28 cellular contexts compared by ENCODE assay signal in the genomic region with DNA sequence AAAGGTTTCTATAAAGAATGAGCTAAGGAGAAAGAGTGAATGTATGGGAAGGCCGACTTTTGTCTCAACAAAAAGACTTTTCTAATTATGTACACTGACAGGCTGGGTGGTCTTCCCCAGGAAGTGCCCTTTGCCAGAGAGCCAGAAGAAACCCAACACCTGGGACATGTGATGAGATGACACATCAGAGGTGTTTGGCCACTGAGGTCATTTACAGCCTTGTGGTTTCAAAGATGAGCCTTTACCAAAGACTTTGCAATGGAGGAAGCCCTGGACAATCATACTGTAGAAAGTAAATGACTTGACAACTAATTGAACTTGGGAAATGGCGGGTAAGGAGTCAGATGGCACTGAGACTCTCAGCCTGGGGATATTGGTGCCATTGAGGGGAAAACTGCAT. TPM values are rescaled to one million over a fixed set of nuclear protein-coding genes. Genes with fewer than 3 reads are reported as not detected.
DNase-seq lines count a peak whose midpoint lies in the region; ATAC-seq, FAIRE-seq and TF ChIP-seq lines count a peak whose summit lies in the region.
"Had no signal": no experiment of that assay in that cellular context is flagged by ENCODE, and none has a peak within 500 bp of the region (broad histone marks: within the 10 kb centered on the region; RNA-seq: fewer than 3 reads in every experiment).

No MANE protein-coding gene starts in this region.

- peak overlapping the region; percentile 21 for H3K4me3 Mint-ChIP-seq in astrocyte (ENCODE audit: unreplicated experiment)
- H3K4me3 Mint-ChIP-seq: CD4-positive, alpha-beta T cell; H9; HFFc6 had no signal

- H3K36me3 ChIP-seq in astrocyte (ENCODE audit: insufficient read depth, low read length) (no peaks in the 10 kb centered on the region), tibial nerve (no peaks in the 10 kb centered on the region)
- H3K36me3 ChIP-seq: MG63 had no signal

- H3K36me3 Mint-ChIP-seq in astrocyte (ENCODE audit: low read depth, unreplicated experiment): no peaks in the 10 kb centered on the region

- TF ChIP-seq POLR2A in tibial nerve (IDR thresholded peaks at IDR 0.05): no peak

- H3K27ac ChIP-seq in right cardiac atrium (ENCODE audit: low read length) (no peak overlapping the region), astrocyte (ENCODE audit: low read depth, low read length) (no peak overlapping the region), tibial nerve (no peak overlapping the region)
- H3K27ac ChIP-seq: GM23248 had no signal

- H3K9me3 ChIP-seq in right cardiac atrium (ENCODE audit: control insufficient read depth, low read length): no peaks in the 10 kb centered on the region
- H3K9me3 ChIP-seq in astrocyte (ENCODE audit: insufficient read depth, low read depth, low read length): no peaks in the 10 kb centered on the region
- no peaks in the 10 kb centered on the region for H3K9me3 ChIP-seq in tibial nerve
- H3K9me3 ChIP-seq: MG63 had no signal

- no peak overlapping the region for H3K9ac ChIP-seq in astrocyte (ENCODE audit: low read length)
- H3K9ac ChIP-seq: GM23248 had no signal

- H3K9me3 Mint-ChIP-seq in astrocyte (ENCODE audit: unreplicated experiment): peaks cover 3% of the 10 kb centered on the region

- ATAC-seq in Right ventricle myocardium inferior (no peak), right cardiac atrium (no peak)
- ATAC-seq: PC-3 had no signal

- in situ Hi-C loops in GM13976 (cut with MboI; ENCODE audit: low sequenced_read_pairs, unreplicated experiment): no loop called here

- no peak for TF ChIP-seq CTCF in astrocyte (IDR thresholded peaks at IDR 0.05; ENCODE audit: insufficient read depth, low read depth, low read length)
- no peak for TF ChIP-seq CTCF in tibial nerve (IDR thresholded peaks at IDR 0.05)
- TF ChIP-seq CTCF in GM13976 (IDR thresholded peaks at IDR 0.05; ENCODE audit: borderline replicate concordance, control extremely low read depth, extremely low read depth, insufficient read depth, missing control alignments): no peak

- peak overlapping the region; percentile 42 for H3K27ac Mint-ChIP-seq in astrocyte (ENCODE audit: unreplicated experiment)
- H3K27ac Mint-ChIP-seq: CD4-positive, alpha-beta T cell; H9; HFFc6 had no signal

- intact Hi-C loops in Right ventricle myocardium inferior (cut with DNase I): no loop called here
- intact Hi-C loops in right cardiac atrium (cut with DNase I): no loop called here

- TF ChIP-seq EP300 in tibial nerve (IDR thresholded peaks at IDR 0.05): no peak

- no peaks in the 10 kb centered on the region for H3K4me1 ChIP-seq in right cardiac atrium (ENCODE audit: control insufficient read depth, insufficient read depth, low read length)
- peaks cover 17% of the 10 kb centered on the region for H3K4me1 ChIP-seq in astrocyte (ENCODE audit: insufficient read depth, low read length)
- H3K4me1 ChIP-seq in tibial nerve: peaks cover 0 to 27% (median 5%) of the 10 kb centered on the region in 4 donors

- H3K4me2 ChIP-seq in astrocyte (ENCODE audit: low read length): no peak overlapping the region

- WGBS in right cardiac atrium: 94% methylated on average over 2 of the region's 2 CpGs
- 73 to 80% methylated on average over 2 of the region's 2 CpGs for WGBS in tibial nerve, 2 donors

- H4K20me1 ChIP-seq in astrocyte (ENCODE audit: insufficient read depth, low read length): no peaks in the 10 kb centered on the region

- DNase-seq in Right ventricle myocardium inferior (ENCODE audit: missing footprints) (peak; percentile 11), right cardiac atrium (no peak), astrocyte (ENCODE audit: low read depth) (no peak), left kidney (ENCODE audit: low read depth, low spot score) (peak; percentile 34), tibial nerve (ENCODE audit: low spot score in 2 of 2) (no peak), GM13976 (ENCODE audit: low spot score) (no peak), COLO668 (lab: John Stamatoyannopoulos, UW; ENCODE audit: unreplicated experiment) (no peak), T-helper 9 cell (no peak)
- DNase-seq: 8988T; CD4-positive, alpha-beta T cell; COR-L47; DND-41; H9; HFFc6; IMR-90; KG1; MG63; NCI-H1105 treated with DMSO at 0.1 percent for 48 hours; NCI-H146; NCI-H1930; NCI-H524 treated with DMSO at 0.1 percent for 48 hours; NCI-H774; PC-3; SHP77 had no signal

- H3K27me3 ChIP-seq in right cardiac atrium (ENCODE audit: control insufficient read depth, insufficient read depth) (no peaks in the 10 kb centered on the region), astrocyte (ENCODE audit: insufficient read depth, low read length) (peaks cover 18% of the 10 kb centered on the region), tibial nerve (peaks cover 0 to 24% of the 10 kb centered on the region in 2 donors)

- H3K4me3 ChIP-seq in right cardiac atrium (ENCODE audit: low read length): no peak overlapping the region
- no peak overlapping the region for H3K4me3 ChIP-seq in astrocyte (ENCODE audit: insufficient read depth, low read depth, low read length)
- H3K4me3 ChIP-seq in tibial nerve: no peak overlapping the region
- H3K4me3 ChIP-seq: GM23248, MG63 had no signal

- H3K4me1 Mint-ChIP-seq in astrocyte (ENCODE audit: low read depth, unreplicated experiment): peaks cover 30% of the 10 kb centered on the region

- H2AFZ ChIP-seq in astrocyte (ENCODE audit: low read depth, low read length): no peak overlapping the region
- H2AFZ ChIP-seq: GM23248 had no signal

- H3K27me3 Mint-ChIP-seq in astrocyte (ENCODE audit: low read depth, unreplicated experiment): peaks cover 13% of the 10 kb centered on the region

- FAIRE-seq in astrocyte (lab: Jason Lieb, UNC): no peak
- FAIRE-seq: GM12892 had no signal

- H3K79me2 ChIP-seq in astrocyte (ENCODE audit: insufficient read depth, low read length): no peaks in the 10 kb centered on the region

RNA-seq across cellular contexts. Expression of gene NRG3, which starts 3.4 kb away (rescaled TPM):
- total RNA-seq in Right ventricle myocardium inferior (not detected), right cardiac atrium (1 to 10 TPM in 3 of 4 donors, under 1 TPM in 1; 0.88 to 3.4 (median 1.7) TPM), astrocyte (2.1 and 2.3 TPM in 2 replicates), tibial nerve (1 to 10 TPM in 1 of 4 donors, under 1 TPM in 2, not detected in 1; 0.20 to 1.1 (median 0.84) TPM)
- 0.23 TPM for polyA plus RNA-seq in right cardiac atrium
- total RNA-seq: CD4-positive, alpha-beta T cell; GM23248; HFFc6; IMR-90; PC-3; RPMI7951 had no signal
- polyA plus RNA-seq: BJ, GM23248, IMR-90 had no signal

Comparison
In these comparisons a context has a peak if more than half of its experiments do, and no peak if none do; other contexts are left out.
1. DNase-seq: peak in Right ventricle myocardium inferior (single experiment) and left kidney (single experiment); none in right cardiac atrium (0 of 3), astrocyte (single experiment), tibial nerve (0 of 2), GM13976 (single experiment), COLO668 (single experiment) and T-helper 9 cell (single experiment).